20 cellular contexts compared by ENCODE assay signal in genomic region chr16:68380676-68381362, GRCh38.
"Had no signal": no experiment of that assay in that cellular context is flagged by ENCODE, and none has a peak within 500 bp of the region (broad histone marks: within the 10 kb centered on the region; RNA-seq: fewer than 3 reads in every experiment).

No MANE protein-coding gene starts in this region.

- H3K4me1 ChIP-seq: ascending aorta, lower lobe of right lung, upper lobe of right lung had no signal

- H3K27ac ChIP-seq: ascending aorta, lower lobe of right lung, neutrophil, testis, upper lobe of right lung had no signal

- H3K4me3 ChIP-seq: ascending aorta, lower lobe of right lung, testis, upper lobe of right lung had no signal

- ATAC-seq: activated naive CD8-positive, alpha-beta T cell treated with anti-CD3 and anti-CD28 coated beads, Interleukin-2, amount 50 U/mL, for 24 hours; activated T-helper 17 cell treated with anti-CD3 and anti-CD28 coated beads, Interleukin-2, amount 50 U/mL, for 72 hours; esophagus mucosa; left colon; lower lobe of right lung; stimulated activated naive CD8-positive, alpha-beta T cell treated with anti-CD3 and anti-CD28 coated beads, Interleukin-15, Interleukin-2, amounts not matched to agents 100 U/mL and 50 U/mL, for 24 hours had no signal

- FAIRE-seq: bronchial epithelial cell, endometrium, islet of Langerhans had no signal

- H3K36me3 ChIP-seq: ascending aorta, lower lobe of right lung, neutrophil, upper lobe of right lung had no signal

- H3K27me3 ChIP-seq: ascending aorta, neutrophil, testis, upper lobe of right lung had no signal

- DNase-seq: activated CD4-positive, alpha-beta T cell treated with anti-CD3 and anti-CD28 coated beads, Interleukin-2, amount 50 U/mL, for 48 hours; activated CD4-positive, CD25-positive, alpha-beta regulatory T cell treated with anti-CD3 and anti-CD28 coated beads, Interleukin-2, amount 50 U/mL, for 72 hours; activated naive CD4-positive, alpha-beta T cell treated with anti-CD3 and anti-CD28 coated beads for 36 hours; activated naive CD8-positive, alpha-beta T cell treated with anti-CD3 and anti-CD28 coated beads, Interleukin-2, amount 50 U/mL, for 24 hours; left colon; lower lobe of right lung; retina; stimulated activated CD4-positive, alpha-beta T cell treated with anti-CD3 and anti-CD28 coated beads, Interleukin-4, amount 100 ng/mL, for 24 hours; stimulated activated naive CD8-positive, alpha-beta T cell treated with anti-CD3 and anti-CD28 coated beads, Interleukin-15, Interleukin-2, amounts not matched to agents 100 U/mL and 50 U/mL, for 24 hours; T-cell; T-helper 9 cell; testis; upper lobe of right lung had no signal

- H3K9me3 ChIP-seq: ascending aorta, lower lobe of right lung, neutrophil, testis, upper lobe of right lung had no signal
